Comparison of ENCODE assay signal across 11 cellular contexts in genomic region chr20:37294262-37294981, GRCh38. TPM values are rescaled to one million over a fixed set of nuclear protein-coding genes. Genes with fewer than 3 reads are reported as not detected.
DNase-seq lines count a peak whose midpoint lies in the region; ATAC-seq and TF ChIP-seq lines count a peak whose summit lies in the region.
"Had no signal": no experiment of that assay in that cellular context is flagged by ENCODE, and none has a peak within 500 bp of the region (broad histone marks: within the 10 kb centered on the region; RNA-seq: fewer than 3 reads in every experiment).

No MANE protein-coding gene starts in this region.

- H3K9me3 Mint-ChIP-seq in activated T-cell treated with anti-CD3 and anti-CD28 coated beads, Interleukin-2, amount 50 U/mL, for 24 hours, result no peaks in the 10 kb centered on the region
- H3K9me3 Mint-ChIP-seq in activated T-cell treated with anti-CD3 and anti-CD28 coated beads, Interleukin-2, amount 50 U/mL, for 4 hours, result peaks cover 4% of the 10 kb centered on the region
- peaks cover 10% of the 10 kb centered on the region for H3K9me3 Mint-ChIP-seq in mesothelial cell of epicardium
- peaks cover 4% of the 10 kb centered on the region for H3K9me3 Mint-ChIP-seq in stimulated activated memory B cell treated with anti-CD40 and anti-IgM and Interleukin-4, amounts not matched to agents 10 μg/mL and 1 μg/mL and 100 μg/mL, for 72 hours

- H3K36me3 ChIP-seq in brain microvascular endothelial cell (replicated peaks) (peaks cover 10% of the 10 kb centered on the region), uterus (no peaks in the 10 kb centered on the region)

- peaks cover 62% of the 10 kb centered on the region for H3K4me1 Mint-ChIP-seq in activated T-cell treated with anti-CD3 and anti-CD28 coated beads, Interleukin-2, amount 50 U/mL, for 24 hours (ENCODE audit: low read depth)
- H3K4me1 Mint-ChIP-seq in activated T-cell treated with anti-CD3 and anti-CD28 coated beads, Interleukin-2, amount 50 U/mL, for 4 hours (ENCODE audit: low read depth), result peaks cover 47% of the 10 kb centered on the region
- H3K4me1 Mint-ChIP-seq in mesothelial cell of epicardium, result peaks cover 13% of the 10 kb centered on the region
- H3K4me1 Mint-ChIP-seq in stimulated activated memory B cell treated with anti-CD40 and anti-IgM and Interleukin-4, amounts not matched to agents 10 μg/mL and 1 μg/mL and 100 μg/mL, for 72 hours, result peaks cover 59% of the 10 kb centered on the region

- H3K4me3 ChIP-seq in brain microvascular endothelial cell (ENCODE audit: low read depth, low read length), result no peak overlapping the region
- H3K4me3 ChIP-seq in uterus, result no peak overlapping the region

- H3K27ac ChIP-seq in brain microvascular endothelial cell (peak overlapping the region; percentile 91), uterus (peak overlapping the region; percentile 82 to 93)

- intact Hi-C loops in uterus (cut with DNase I; ENCODE audit: low total_unique reads), result no loop called here

- H3K27me3 Mint-ChIP-seq in activated T-cell treated with anti-CD3 and anti-CD28 coated beads, Interleukin-2, amount 50 U/mL, for 24 hours, result no peaks in the 10 kb centered on the region
- no peaks in the 10 kb centered on the region for H3K27me3 Mint-ChIP-seq in activated T-cell treated with anti-CD3 and anti-CD28 coated beads, Interleukin-2, amount 50 U/mL, for 4 hours (ENCODE audit: low read depth)
- H3K27me3 Mint-ChIP-seq in mesothelial cell of epicardium (ENCODE audit: low read depth), result no peaks in the 10 kb centered on the region
- H3K27me3 Mint-ChIP-seq in stimulated activated memory B cell treated with anti-CD40 and anti-IgM and Interleukin-4, amounts not matched to agents 10 μg/mL and 1 μg/mL and 100 μg/mL, for 72 hours, result no peaks in the 10 kb centered on the region

- peak overlapping the region; percentile 13 for H3K27ac Mint-ChIP-seq in activated T-cell treated with anti-CD3 and anti-CD28 coated beads, Interleukin-2, amount 50 U/mL, for 24 hours
- H3K27ac Mint-ChIP-seq in mesothelial cell of epicardium, result peak overlapping the region; percentile 10
- H3K27ac Mint-ChIP-seq in stimulated activated memory B cell treated with anti-CD40 and anti-IgM and Interleukin-4, amounts not matched to agents 10 μg/mL and 1 μg/mL and 100 μg/mL, for 72 hours, result no peak overlapping the region

- no peak overlapping the region for H3K4me3 Mint-ChIP-seq in activated T-cell treated with anti-CD3 and anti-CD28 coated beads, Interleukin-2, amount 50 U/mL, for 24 hours
- no peak overlapping the region for H3K4me3 Mint-ChIP-seq in activated T-cell treated with anti-CD3 and anti-CD28 coated beads, Interleukin-2, amount 50 U/mL, for 4 hours
- no peak overlapping the region for H3K4me3 Mint-ChIP-seq in mesothelial cell of epicardium
- no peak overlapping the region for H3K4me3 Mint-ChIP-seq in stimulated activated memory B cell treated with anti-CD40 and anti-IgM and Interleukin-4, amounts not matched to agents 10 μg/mL and 1 μg/mL and 100 μg/mL, for 72 hours

- H3K9me3 ChIP-seq in uterus, result no peaks in the 10 kb centered on the region

- no peak for ATAC-seq in activated T-cell treated with anti-CD3 and anti-CD28 coated beads, Interleukin-2, amount 50 U/mL, for 4 hours
- no peak for ATAC-seq in stimulated activated memory B cell treated with anti-CD40 and anti-IgM and Interleukin-4, amounts not matched to agents 10 μg/mL and 1 μg/mL and 100 μg/mL, for 72 hours
- ATAC-seq in HG02973 (IDR thresholded peaks at IDR 0.05; ENCODE audit: unreplicated experiment), result no peak

- no peak for DNase-seq in activated T-cell treated with anti-CD3 and anti-CD28 coated beads, Interleukin-2, amount 50 U/mL, for 24 hours
- DNase-seq in activated T-cell treated with anti-CD3 and anti-CD28 coated beads, Interleukin-2, amount 50 U/mL, for 4 hours, result no peak
- peak; percentile 73 for DNase-seq in brain microvascular endothelial cell
- DNase-seq in mesothelial cell of epicardium (ENCODE audit: low spot score in 2 of 2, unreplicated experiment in 2 of 2), result no peak
- no peak for DNase-seq in uterus
- DNase-seq in stimulated activated CD8-positive, alpha-beta memory T cell treated with anti-CD3 and anti-CD28 coated beads, Interleukin-4, amount 100 ng/mL, for 48 hours, result no peak
- DNase-seq: KG1 had no signal

- no peaks in the 10 kb centered on the region for H3K27me3 ChIP-seq in brain microvascular endothelial cell (replicated peaks)
- no peaks in the 10 kb centered on the region for H3K27me3 ChIP-seq in uterus

- in situ Hi-C loops in brain microvascular endothelial cell (cut with HindIII; ENCODE audit: low pct_ligation_motif_present, low sequenced_read_pairs), result no loop called here

- H3K4me1 ChIP-seq in uterus, result peaks cover 11 to 12% of the 10 kb centered on the region in 2 donors

- TF ChIP-seq POLR2A in uterus (IDR thresholded peaks at IDR 0.05), result no peak

- H3K36me3 Mint-ChIP-seq in activated T-cell treated with anti-CD3 and anti-CD28 coated beads, Interleukin-2, amount 50 U/mL, for 24 hours (ENCODE audit: low read depth), result peaks cover 71% of the 10 kb centered on the region
- H3K36me3 Mint-ChIP-seq in activated T-cell treated with anti-CD3 and anti-CD28 coated beads, Interleukin-2, amount 50 U/mL, for 4 hours (ENCODE audit: insufficient read depth), result peaks cover 27% of the 10 kb centered on the region
- H3K36me3 Mint-ChIP-seq in mesothelial cell of epicardium, result peaks cover 33% of the 10 kb centered on the region
- peaks cover 42% of the 10 kb centered on the region for H3K36me3 Mint-ChIP-seq in stimulated activated memory B cell treated with anti-CD40 and anti-IgM and Interleukin-4, amounts not matched to agents 10 μg/mL and 1 μg/mL and 100 μg/mL, for 72 hours

- TF ChIP-seq CTCF in brain microvascular endothelial cell (IDR thresholded peaks at IDR 0.05; ENCODE audit: low read depth, low read length, missing control alignments) (no peak), mesothelial cell of epicardium (IDR thresholded peaks at IDR 0.05; ENCODE audit: unreplicated experiment) (no peak), uterus (IDR thresholded peaks at IDR 0.05) (no peak)

RNA-seq across cellular contexts. Expression of gene MANBAL, which starts 5.0 kb away (rescaled TPM):
- 10 to 100 TPM; 15.3 to 16.6 (median 15.7) TPM for total RNA-seq in activated T-cell treated with anti-CD3 and anti-CD28 coated beads, Interleukin-2, amount 50 U/mL, for 4 hours
- total RNA-seq in mesothelial cell of epicardium (40.3 to 44.2 TPM (median 43.0 TPM) in 3 replicates), uterus (10 to 100 TPM; 33.8 to 78.3 (median 43.5) TPM)

RNA-seq across cellular contexts. Expression of gene GHRH, which starts 32.8 kb away (rescaled TPM):
- total RNA-seq in activated T-cell treated with anti-CD3 and anti-CD28 coated beads, Interleukin-2, amount 50 U/mL, for 4 hours, result not detected
- total RNA-seq in mesothelial cell of epicardium, result not detected in 3 replicates
- total RNA-seq in uterus, result not detected
- total RNA-seq: mononuclear cell, SK-MEL-5 had no signal

RNA-seq across cellular contexts. Expression of gene SRC, which starts 51.5 kb away (rescaled TPM):
- total RNA-seq in activated T-cell treated with anti-CD3 and anti-CD28 coated beads, Interleukin-2, amount 50 U/mL, for 4 hours, result 1 to 10 TPM; 2.8 to 4.7 (median 3.8) TPM
- 81.2 to 85.2 TPM (median 81.3 TPM) in 3 replicates for total RNA-seq in mesothelial cell of epicardium
- 100 to 1,000 TPM in 1 of 4 donors, 10 to 100 TPM in 3; 25.0 to 110 (median 34.1) TPM for total RNA-seq in uterus

Comparison
In these comparisons a context has a peak if more than half of its experiments do, and no peak if none do; other contexts are left out.
1. RNA of gene SRC, which starts 51.5 kb away (total RNA-seq): 81.2 to 85.2 TPM in mesothelial cell of epicardium and 25.0 to 110 TPM in uterus; 2.8 to 4.7 TPM in activated T-cell treated with anti-CD3 and anti-CD28 coated beads, Interleukin-2, amount 50 U/mL, for 4 hours; every median in the first group is over 4 times any median in the second.